Comparison of ENCODE assay signal across 1 cellular context in the genomic region with DNA sequence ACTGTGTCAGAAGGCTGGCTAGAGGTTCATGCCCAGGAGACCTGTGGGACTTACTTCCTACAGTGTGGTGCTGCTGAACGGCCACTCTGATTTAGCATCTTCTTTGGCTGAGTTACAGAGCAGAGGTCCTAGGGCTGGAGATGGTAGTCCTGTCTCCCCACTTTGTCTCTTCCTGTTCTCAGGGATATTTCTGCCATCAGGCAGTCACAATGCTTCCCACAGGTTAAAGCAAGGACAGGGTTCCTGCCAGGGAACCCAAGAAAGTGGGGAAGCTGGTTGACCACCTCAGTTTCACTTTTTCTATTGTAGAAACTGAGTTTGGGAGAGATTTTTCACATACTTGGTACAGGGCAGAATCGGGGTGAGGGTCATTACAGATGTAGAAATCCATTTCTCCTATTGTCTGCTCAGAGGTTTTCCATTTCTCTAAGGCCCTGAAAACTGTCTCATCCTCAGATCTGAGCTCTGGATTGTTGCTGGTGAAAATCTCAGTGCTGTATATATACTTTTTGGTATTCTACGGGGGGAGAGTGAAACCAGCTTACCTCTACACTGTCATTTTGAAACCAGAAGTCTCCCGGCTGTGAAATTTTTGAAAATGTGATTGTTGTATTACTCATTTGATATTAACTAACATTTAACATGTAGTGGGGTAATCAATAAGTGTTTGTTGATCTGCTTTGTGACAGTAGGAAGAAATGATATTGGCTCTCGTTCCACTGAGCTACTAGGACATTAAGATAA.
A peak's percentile ranks its signal among the peaks of the same experiment; 100 is the strongest.
TF ChIP-seq lines count a peak whose summit lies in the region.

No MANE protein-coding gene starts in this region.

TF ChIP-seq in GM12878, 131 proteins besides CTCF, POLR2A, EP300 and RAD21 (continued from another document):
- TF ChIP-seq, protein P1, sequence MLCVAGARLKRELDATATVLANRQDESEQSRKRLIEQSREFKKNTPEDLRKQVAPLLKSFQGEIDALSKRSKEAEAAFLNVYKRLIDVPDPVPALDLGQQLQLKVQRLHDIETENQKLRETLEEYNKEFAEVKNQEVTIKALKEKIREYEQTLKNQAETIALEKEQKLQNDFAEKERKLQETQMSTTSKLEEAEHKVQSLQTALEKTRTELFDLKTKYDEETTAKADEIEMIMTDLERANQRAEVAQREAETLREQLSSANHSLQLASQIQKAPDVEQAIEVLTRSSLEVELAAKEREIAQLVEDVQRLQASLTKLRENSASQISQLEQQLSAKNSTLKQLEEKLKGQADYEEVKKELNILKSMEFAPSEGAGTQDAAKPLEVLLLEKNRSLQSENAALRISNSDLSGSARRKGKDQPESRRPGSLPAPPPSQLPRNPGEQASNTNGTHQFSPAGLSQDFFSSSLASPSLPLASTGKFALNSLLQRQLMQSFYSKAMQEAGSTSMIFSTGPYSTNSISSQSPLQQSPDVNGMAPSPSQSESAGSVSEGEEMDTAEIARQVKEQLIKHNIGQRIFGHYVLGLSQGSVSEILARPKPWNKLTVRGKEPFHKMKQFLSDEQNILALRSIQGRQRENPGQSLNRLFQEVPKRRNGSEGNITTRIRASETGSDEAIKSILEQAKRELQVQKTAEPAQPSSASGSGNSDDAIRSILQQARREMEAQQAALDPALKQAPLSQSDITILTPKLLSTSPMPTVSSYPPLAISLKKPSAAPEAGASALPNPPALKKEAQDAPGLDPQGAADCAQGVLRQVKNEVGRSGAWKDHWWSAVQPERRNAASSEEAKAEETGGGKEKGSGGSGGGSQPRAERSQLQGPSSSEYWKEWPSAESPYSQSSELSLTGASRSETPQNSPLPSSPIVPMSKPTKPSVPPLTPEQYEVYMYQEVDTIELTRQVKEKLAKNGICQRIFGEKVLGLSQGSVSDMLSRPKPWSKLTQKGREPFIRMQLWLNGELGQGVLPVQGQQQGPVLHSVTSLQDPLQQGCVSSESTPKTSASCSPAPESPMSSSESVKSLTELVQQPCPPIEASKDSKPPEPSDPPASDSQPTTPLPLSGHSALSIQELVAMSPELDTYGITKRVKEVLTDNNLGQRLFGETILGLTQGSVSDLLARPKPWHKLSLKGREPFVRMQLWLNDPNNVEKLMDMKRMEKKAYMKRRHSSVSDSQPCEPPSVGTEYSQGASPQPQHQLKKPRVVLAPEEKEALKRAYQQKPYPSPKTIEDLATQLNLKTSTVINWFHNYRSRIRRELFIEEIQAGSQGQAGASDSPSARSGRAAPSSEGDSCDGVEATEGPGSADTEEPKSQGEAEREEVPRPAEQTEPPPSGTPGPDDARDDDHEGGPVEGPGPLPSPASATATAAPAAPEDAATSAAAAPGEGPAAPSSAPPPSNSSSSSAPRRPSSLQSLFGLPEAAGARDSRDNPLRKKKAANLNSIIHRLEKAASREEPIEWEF (IDR thresholded peaks at IDR 0.05; ENCODE audit: insufficient replicate concordance, low read depth, low read length): peak; percentile 37
- TF ChIP-seq, protein P2, sequence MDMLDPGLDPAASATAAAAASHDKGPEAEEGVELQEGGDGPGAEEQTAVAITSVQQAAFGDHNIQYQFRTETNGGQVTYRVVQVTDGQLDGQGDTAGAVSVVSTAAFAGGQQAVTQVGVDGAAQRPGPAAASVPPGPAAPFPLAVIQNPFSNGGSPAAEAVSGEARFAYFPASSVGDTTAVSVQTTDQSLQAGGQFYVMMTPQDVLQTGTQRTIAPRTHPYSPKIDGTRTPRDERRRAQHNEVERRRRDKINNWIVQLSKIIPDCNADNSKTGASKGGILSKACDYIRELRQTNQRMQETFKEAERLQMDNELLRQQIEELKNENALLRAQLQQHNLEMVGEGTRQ (IDR thresholded peaks at IDR 0.05; ENCODE audit: borderline replicate concordance, low read depth, low read length): no peak
- TF ChIP-seq JUNB (IDR thresholded peaks at IDR 0.05) (peak; percentile 72), RUNX3 (IDR thresholded peaks at IDR 0.05; ENCODE audit: low read length) (peak; percentile 50), STAT1 (conservative IDR thresholded peaks at IDR 0.05) (no peak), MEF2A (IDR thresholded peaks at IDR 0.05; ENCODE audit: insufficient read depth, low read depth, low read length) (0 out of 2 replicates have a peak, but pooled peaks have one; percentile 29), FOXK2 (IDR thresholded peaks at IDR 0.05) (no peak), DPF2 (IDR thresholded peaks at IDR 0.05) (0 out of 2 replicates have a peak, but pooled peaks have one; percentile 36), ETV6 (conservative IDR thresholded peaks at IDR 0.05 in 1 of 2, IDR thresholded peaks at IDR 0.05 in 1 of 2; ENCODE audit: borderline replicate concordance in 1 of 2, low read depth in 1 of 2) (peak in 1 of 2 experiments; percentile 27; a peak in 1 of 4 replicates), SREBF1 (IDR thresholded peaks at IDR 0.05; ENCODE audit: low read length) (no peak), IRF4 (IDR thresholded peaks at IDR 0.05; ENCODE audit: low read depth, low read length) (0 out of 2 replicates have a peak, but pooled peaks have one; percentile 21), MYB (IDR thresholded peaks at IDR 0.05; ENCODE audit: borderline replicate concordance, low read depth, low read length) (no peak)
- TF ChIP-seq, protein P3, sequence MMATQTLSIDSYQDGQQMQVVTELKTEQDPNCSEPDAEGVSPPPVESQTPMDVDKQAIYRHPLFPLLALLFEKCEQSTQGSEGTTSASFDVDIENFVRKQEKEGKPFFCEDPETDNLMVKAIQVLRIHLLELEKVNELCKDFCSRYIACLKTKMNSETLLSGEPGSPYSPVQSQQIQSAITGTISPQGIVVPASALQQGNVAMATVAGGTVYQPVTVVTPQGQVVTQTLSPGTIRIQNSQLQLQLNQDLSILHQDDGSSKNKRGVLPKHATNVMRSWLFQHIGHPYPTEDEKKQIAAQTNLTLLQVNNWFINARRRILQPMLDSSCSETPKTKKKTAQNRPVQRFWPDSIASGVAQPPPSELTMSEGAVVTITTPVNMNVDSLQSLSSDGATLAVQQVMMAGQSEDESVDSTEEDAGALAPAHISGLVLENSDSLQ (IDR thresholded peaks at IDR 0.05): no peak
